5 cellular contexts compared by ENCODE assay signal in genomic region chr4:150423074-150423473, GRCh38.
"Had no signal": no experiment of that assay in that cellular context is flagged by ENCODE, and none has a peak within 500 bp of the region (broad histone marks: within the 10 kb centered on the region; RNA-seq: fewer than 3 reads in every experiment).

No MANE protein-coding gene starts in this region.

- DNase-seq: GM23248, GOT3, H9, HCEC 1CT, IMR-90 had no signal

- H3K4me3 Mint-ChIP-seq: H9 had no signal

- H3K4me1 Mint-ChIP-seq: H9 had no signal

- H3K27ac ChIP-seq: GM23248 had no signal

- H3K4me3 ChIP-seq: GM23248 had no signal

- H3K9me3 Mint-ChIP-seq: H9 had no signal
